In genomic region chr10:58486821-58487220, GRCh38 we compare ENCODE assay signal across 25 cellular contexts. TPM values are rescaled to one million over a fixed set of nuclear protein-coding genes. Genes with fewer than 3 reads are reported as not detected.
DNase-seq lines count a peak whose midpoint lies in the region; ATAC-seq and TF ChIP-seq lines count a peak whose summit lies in the region.
"Had no signal": no experiment of that assay in that cellular context is flagged by ENCODE, and none has a peak within 500 bp of the region (broad histone marks: within the 10 kb centered on the region; RNA-seq: fewer than 3 reads in every experiment).

No MANE protein-coding gene starts in this region.

- H3K4me3 ChIP-seq in epithelial cell of esophagus (ENCODE audit: low read length): no peak overlapping the region
- H3K4me3 ChIP-seq: body of pancreas, sigmoid colon, testis had no signal

- peak; percentile 41 for ATAC-seq in omental fat pad (ENCODE audit: low FRiP score)
- ATAC-seq: activated naive CD8-positive, alpha-beta T cell treated with anti-CD3 and anti-CD28 coated beads, Interleukin-2, amount 50 U/mL, for 24 hours; body of pancreas; CD8-positive, alpha-beta T cell; stimulated activated naive CD8-positive, alpha-beta T cell treated with anti-CD3 and anti-CD28 coated beads, Interleukin-15, Interleukin-2, amounts not matched to agents 100 U/mL and 50 U/mL, for 24 hours had no signal

- no peak for DNase-seq in activated naive CD4-positive, alpha-beta T cell treated with anti-CD3 and anti-CD28 coated beads, Interleukin-2, amount 10 ng/mL, durations not matched to agents 7 days and 5 days
- no peak for DNase-seq in activated naive CD4-positive, alpha-beta T cell treated with Interleukin-2 at 50 U/mL for 16 hours
- DNase-seq in M059J (ENCODE audit: low read depth) (peak; percentile 20), epithelial cell of esophagus (ENCODE audit: low read depth) (peak; percentile 11), omental fat pad (ENCODE audit: low spot score) (no peak), T-helper 1 cell (no peak), SIG-M5 (lab: John Stamatoyannopoulos, UW) (no peak), HEK293T (ENCODE audit: extremely low spot score) (no peak)
- DNase-seq: activated CD4-positive, alpha-beta T cell treated with anti-CD3 and anti-CD28 coated beads for 48 hours; activated gamma-delta T cell; activated naive CD8-positive, alpha-beta T cell treated with anti-CD3 and anti-CD28 coated beads, Interleukin-2, amount 50 U/mL, for 24 hours; activated T-cell treated with anti-CD3 and anti-CD28 coated beads, Interleukin-2, amount 50 U/mL, for 1 hour; body of pancreas; CD8-positive, alpha-beta T cell; head of caudate nucleus; NCI-H1694; NCI-H510A; sigmoid colon; stimulated activated naive CD8-positive, alpha-beta T cell treated with anti-CD3 and anti-CD28 coated beads, Interleukin-15, Interleukin-2, amounts not matched to agents 100 U/mL and 50 U/mL, for 24 hours; testis had no signal

- H3K4me3 Mint-ChIP-seq in activated naive CD4-positive, alpha-beta T cell treated with anti-CD3 and anti-CD28 coated beads, Interleukin-2, amount 10 ng/mL, durations not matched to agents 7 days and 5 days: no peak overlapping the region
- H3K4me3 Mint-ChIP-seq: activated naive CD8-positive, alpha-beta T cell treated with anti-CD3 and anti-CD28 coated beads, Interleukin-2, amount 50 U/mL, for 24 hours; B cell; CD8-positive, alpha-beta T cell; memory B cell; T-helper 2 cell treated with Interferon-gamma antibody and Interleukin-4, amounts not matched to agents 5 μg/mL and 100 μg/mL, for 36 hours had no signal

- TF ChIP-seq CTCF in epithelial cell of esophagus (IDR thresholded peaks at IDR 0.05; ENCODE audit: insufficient read depth, low read depth, low read length, missing control alignments) (no peak), omental fat pad (IDR thresholded peaks at IDR 0.05) (no peak)

- CTCF ChIA-PET in activated naive CD4-positive, alpha-beta T cell treated with anti-CD3 and anti-CD28 coated beads, Interleukin-2, amount 10 ng/mL, durations not matched to agents 7 days and 5 days (lab: Charles Lee): no interaction called here
- CTCF ChIA-PET in HEK293T (lab: Yijun Ruan, JAX): interaction anchor here (1.8 kb wide), 1 partner anchor 12 kb away, joined by 5 read pairs; no protein-coding TSS in a partner anchor

- POLR2A ChIA-PET in HEK293T (lab: Yijun Ruan, JAX): no interaction called here

- no peaks in the 10 kb centered on the region for H3K4me1 Mint-ChIP-seq in activated naive CD4-positive, alpha-beta T cell treated with anti-CD3 and anti-CD28 coated beads, Interleukin-2, amount 10 ng/mL, durations not matched to agents 7 days and 5 days
- H3K4me1 Mint-ChIP-seq: activated naive CD8-positive, alpha-beta T cell treated with anti-CD3 and anti-CD28 coated beads, Interleukin-2, amount 50 U/mL, for 24 hours; B cell; memory B cell had no signal

- H3K27ac Mint-ChIP-seq in activated naive CD4-positive, alpha-beta T cell treated with anti-CD3 and anti-CD28 coated beads, Interleukin-2, amount 10 ng/mL, durations not matched to agents 7 days and 5 days: peak overlapping the region; percentile 15
- H3K27ac Mint-ChIP-seq: activated naive CD8-positive, alpha-beta T cell treated with anti-CD3 and anti-CD28 coated beads, Interleukin-2, amount 50 U/mL, for 24 hours; B cell; CD8-positive, alpha-beta T cell; memory B cell; progenitor cell of endocrine pancreas; T-helper 2 cell treated with Interferon-gamma antibody and Interleukin-4, amounts not matched to agents 5 μg/mL and 100 μg/mL, for 36 hours had no signal

- no peaks in the 10 kb centered on the region for H3K36me3 Mint-ChIP-seq in activated naive CD4-positive, alpha-beta T cell treated with anti-CD3 and anti-CD28 coated beads, Interleukin-2, amount 10 ng/mL, durations not matched to agents 7 days and 5 days
- H3K36me3 Mint-ChIP-seq: CD8-positive, alpha-beta T cell; memory B cell had no signal

- no peaks in the 10 kb centered on the region for H3K9me3 Mint-ChIP-seq in activated naive CD4-positive, alpha-beta T cell treated with anti-CD3 and anti-CD28 coated beads, Interleukin-2, amount 10 ng/mL, durations not matched to agents 7 days and 5 days
- H3K9me3 Mint-ChIP-seq: activated naive CD8-positive, alpha-beta T cell treated with anti-CD3 and anti-CD28 coated beads, Interleukin-2, amount 50 U/mL, for 24 hours; CD8-positive, alpha-beta T cell; memory B cell; T-helper 2 cell treated with Interferon-gamma antibody and Interleukin-4, amounts not matched to agents 5 μg/mL and 100 μg/mL, for 36 hours had no signal

- H3K27me3 Mint-ChIP-seq in activated naive CD4-positive, alpha-beta T cell treated with anti-CD3 and anti-CD28 coated beads, Interleukin-2, amount 10 ng/mL, durations not matched to agents 7 days and 5 days: no peaks in the 10 kb centered on the region

TF ChIP-seq in HEK293T, 16 proteins besides CTCF, POLR2A, EP300 and RAD21:
- TF ChIP-seq SUZ12 (IDR thresholded peaks at IDR 0.05) (no peak), ZNF384 (IDR thresholded peaks at IDR 0.05) (no peak), ELF4 (IDR thresholded peaks at IDR 0.05) (no peak), NFRKB (IDR thresholded peaks at IDR 0.05) (no peak), BHLHE40 (IDR thresholded peaks at IDR 0.05; ENCODE audit: borderline replicate concordance) (no peak), CTBP1 (IDR thresholded peaks at IDR 0.05; ENCODE audit: borderline replicate concordance) (no peak), HDGF (IDR thresholded peaks at IDR 0.05; ENCODE audit: borderline replicate concordance) (no peak), FOXK2 (IDR thresholded peaks at IDR 0.05) (no peak), FOXA1 (IDR thresholded peaks at IDR 0.05) (no peak)
- TF ChIP-seq, protein P1, sequence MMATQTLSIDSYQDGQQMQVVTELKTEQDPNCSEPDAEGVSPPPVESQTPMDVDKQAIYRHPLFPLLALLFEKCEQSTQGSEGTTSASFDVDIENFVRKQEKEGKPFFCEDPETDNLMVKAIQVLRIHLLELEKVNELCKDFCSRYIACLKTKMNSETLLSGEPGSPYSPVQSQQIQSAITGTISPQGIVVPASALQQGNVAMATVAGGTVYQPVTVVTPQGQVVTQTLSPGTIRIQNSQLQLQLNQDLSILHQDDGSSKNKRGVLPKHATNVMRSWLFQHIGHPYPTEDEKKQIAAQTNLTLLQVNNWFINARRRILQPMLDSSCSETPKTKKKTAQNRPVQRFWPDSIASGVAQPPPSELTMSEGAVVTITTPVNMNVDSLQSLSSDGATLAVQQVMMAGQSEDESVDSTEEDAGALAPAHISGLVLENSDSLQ (IDR thresholded peaks at IDR 0.05): no peak

RNA-seq across cellular contexts. Expression of gene BICC1, which starts 25.9 kb away (rescaled TPM):
- total RNA-seq in M059J (2014; rRNA removed; shearing (Covaris generic)): 28.4 and 39.1 TPM in 2 replicates
- total RNA-seq in omental fat pad: 10 to 100 TPM; 14.8 to 44.6 (median 27.2) TPM
- total RNA-seq: activated CD8-positive, alpha-beta memory T cell treated with anti-CD3 and anti-CD28 coated beads for 36 hours; B cell; CD8-positive, alpha-beta T cell had no signal

Comparison
In these comparisons a context has a peak if more than half of its experiments do, and no peak if none do; other contexts are left out.
1. DNase-seq: peak in M059J (single experiment) and epithelial cell of esophagus (single experiment); none in activated naive CD4-positive, alpha-beta T cell treated with anti-CD3 and anti-CD28 coated beads, Interleukin-2, amount 10 ng/mL, durations not matched to agents 7 days and 5 days (single experiment), activated naive CD4-positive, alpha-beta T cell treated with Interleukin-2 at 50 U/mL for 16 hours (single experiment), omental fat pad (single experiment), T-helper 1 cell (0 of 5), SIG-M5 (single experiment) and HEK293T (single experiment).